11 cellular contexts compared by ENCODE assay signal in genomic region chr10:103054621-103055020, GRCh38.
DNase-seq lines count a peak whose midpoint lies in the region; ATAC-seq and TF ChIP-seq lines count a peak whose summit lies in the region.
"Had no signal": no experiment of that assay in that cellular context is flagged by ENCODE, and none has a peak within 500 bp of the region (broad histone marks: within the 10 kb centered on the region; RNA-seq: fewer than 3 reads in every experiment).

No MANE protein-coding gene starts in this region.

- in situ Hi-C loops in GM13977 (cut with MboI; ENCODE audit: low pct_unique_long_range_greater_than_20kb, low sequenced_read_pairs, unreplicated experiment) = loop anchor here (10.0 kb wide), 1 partner anchor 130 kb away; no protein-coding TSS in a partner anchor

- DNase-seq in T-helper 1 cell = no peak
- DNase-seq in WTC11 (ENCODE audit: low spot score) = no peak
- no peak for DNase-seq in fibroblast of lung (ENCODE audit: low read depth in 2 of 2)
- DNase-seq in stimulated activated naive B cell treated with anti-CD40 and anti-IgM and Interleukin-4, amounts not matched to agents 10 μg/mL and 1 μg/mL and 100 μg/mL, for 72 hours = no peak
- DNase-seq in mesenteric fat pad (ENCODE audit: low spot score) = no peak
- DNase-seq in HUDEP-2 (lab: John Stamatoyannopoulos, UW; ENCODE audit: unreplicated experiment in 76 of 76) = no peak
- no peak for DNase-seq in GM13977 (ENCODE audit: low spot score)
- DNase-seq: 8988T, SJCRH30 had no signal

- peak overlapping the region; percentile 80 for H3K27ac Mint-ChIP-seq in T-helper 1 cell treated with Interleukin-12 subunit alpha and Interleukin-12 subunit beta and Interleukin-4 antibody, amounts not matched to agents 30 μg/mL and 1 μg/mL, for 36 hours
- peak overlapping the region; percentile 39; the same call in 1 of the 2 replicates for H3K27ac Mint-ChIP-seq in WTC11
- H3K27ac Mint-ChIP-seq in stimulated activated naive B cell treated with anti-CD40 and anti-IgM and Interleukin-4, amounts not matched to agents 10 μg/mL and 1 μg/mL and 100 μg/mL, for 72 hours = no peak overlapping the region
- H3K27ac Mint-ChIP-seq: endodermal cell had no signal

- H3K4me3 ChIP-seq in fibroblast of lung (replicated peaks in 1 of 4; ENCODE audit: control extremely low read depth in 1 of 4, insufficient read depth in 1 of 4, low read depth in 3 of 4, low read length in 4 of 4) = peak overlapping the region in 2 of 4 experiments; percentile 1 to 53
- H3K4me3 ChIP-seq: SJCRH30 had no signal

- H3K9ac ChIP-seq in fibroblast of lung (ENCODE audit: insufficient read depth, low read length) = no peak overlapping the region

- H3K4me3 Mint-ChIP-seq in T-helper 1 cell treated with Interleukin-12 subunit alpha and Interleukin-12 subunit beta and Interleukin-4 antibody, amounts not matched to agents 30 μg/mL and 1 μg/mL, for 36 hours = peak overlapping the region; percentile 76
- H3K4me3 Mint-ChIP-seq in WTC11 = no peak overlapping the region
- peak overlapping the region; percentile 81 for H3K4me3 Mint-ChIP-seq in stimulated activated naive B cell treated with anti-CD40 and anti-IgM and Interleukin-4, amounts not matched to agents 10 μg/mL and 1 μg/mL and 100 μg/mL, for 72 hours
- H3K4me3 Mint-ChIP-seq: endodermal cell had no signal

- no peaks in the 10 kb centered on the region for H3K9me3 ChIP-seq in fibroblast of lung (ENCODE audit: control insufficient read depth, insufficient read depth, low read depth, low read length)
- H3K9me3 ChIP-seq: SJCRH30 had no signal

- no peaks in the 10 kb centered on the region for H4K20me1 ChIP-seq in fibroblast of lung (ENCODE audit: control insufficient read depth, extremely low read depth, insufficient read depth, low read length)

- H3K4me1 Mint-ChIP-seq in T-helper 1 cell treated with Interleukin-12 subunit alpha and Interleukin-12 subunit beta and Interleukin-4 antibody, amounts not matched to agents 30 μg/mL and 1 μg/mL, for 36 hours (ENCODE audit: low read depth) = peaks cover 16% of the 10 kb centered on the region
- peaks cover 8% of the 10 kb centered on the region for H3K4me1 Mint-ChIP-seq in WTC11
- H3K4me1 Mint-ChIP-seq in stimulated activated naive B cell treated with anti-CD40 and anti-IgM and Interleukin-4, amounts not matched to agents 10 μg/mL and 1 μg/mL and 100 μg/mL, for 72 hours = peaks cover 8 to 10% of the 10 kb centered on the region in 2 donors

- no peak overlapping the region for H3K27ac ChIP-seq in fibroblast of lung (ENCODE audit: insufficient read depth, low read length)
- H3K27ac ChIP-seq: SJCRH30 had no signal

- CTCF ChIA-PET in WTC11 (lab: Charles Lee) = interaction anchor here (0.9 to 1.9 kb wide), 3 partner anchors 137 to 219 kb away, joined by 3 to 5 read pairs (median 3); no protein-coding TSS in a partner anchor

- ATAC-seq in WTC11 = no peak
- no peak for ATAC-seq in stimulated activated naive B cell treated with anti-CD40 and anti-IgM and Interleukin-4, amounts not matched to agents 10 μg/mL and 1 μg/mL and 100 μg/mL, for 72 hours (replicated peaks)

- H3K79me2 ChIP-seq in fibroblast of lung (ENCODE audit: control insufficient read depth, insufficient read depth, low read length) = no peaks in the 10 kb centered on the region

- H3K36me3 Mint-ChIP-seq in T-helper 1 cell treated with Interleukin-12 subunit alpha and Interleukin-12 subunit beta and Interleukin-4 antibody, amounts not matched to agents 30 μg/mL and 1 μg/mL, for 36 hours (ENCODE audit: low read depth) = no peaks in the 10 kb centered on the region
- peaks cover 10% of the 10 kb centered on the region for H3K36me3 Mint-ChIP-seq in WTC11
- H3K36me3 Mint-ChIP-seq in stimulated activated naive B cell treated with anti-CD40 and anti-IgM and Interleukin-4, amounts not matched to agents 10 μg/mL and 1 μg/mL and 100 μg/mL, for 72 hours = peaks cover 8 to 23% of the 10 kb centered on the region in 2 donors

- H3K36me3 ChIP-seq in fibroblast of lung (ENCODE audit: control insufficient read depth, insufficient read depth, low read length) = no peaks in the 10 kb centered on the region
- H3K36me3 ChIP-seq: SJCRH30 had no signal

- POLR2A ChIA-PET in WTC11 (lab: Charles Lee) = no interaction called here

- no peaks in the 10 kb centered on the region for H3K27me3 Mint-ChIP-seq in T-helper 1 cell treated with Interleukin-12 subunit alpha and Interleukin-12 subunit beta and Interleukin-4 antibody, amounts not matched to agents 30 μg/mL and 1 μg/mL, for 36 hours (ENCODE audit: low read depth)
- H3K27me3 Mint-ChIP-seq in WTC11 (ENCODE audit: low read depth) = no peaks in the 10 kb centered on the region
- H3K27me3 Mint-ChIP-seq in stimulated activated naive B cell treated with anti-CD40 and anti-IgM and Interleukin-4, amounts not matched to agents 10 μg/mL and 1 μg/mL and 100 μg/mL, for 72 hours = no peaks in the 10 kb centered on the region

- TF ChIP-seq CTCF in WTC11 (IDR thresholded peaks at IDR 0.05) (no peak), fibroblast of lung (conservative IDR thresholded peaks at IDR 0.05 in 1 of 2, IDR thresholded peaks at IDR 0.05 in 1 of 2; ENCODE audit: low read depth in 1 of 2, low read length in 2 of 2) (no peak), GM13977 (IDR thresholded peaks at IDR 0.05; ENCODE audit: extremely low read depth, insufficient read depth, missing control alignments) (no peak)

- H3K9me3 Mint-ChIP-seq in T-helper 1 cell treated with Interleukin-12 subunit alpha and Interleukin-12 subunit beta and Interleukin-4 antibody, amounts not matched to agents 30 μg/mL and 1 μg/mL, for 36 hours = no peaks in the 10 kb centered on the region
- no peaks in the 10 kb centered on the region for H3K9me3 Mint-ChIP-seq in WTC11
- no peaks in the 10 kb centered on the region for H3K9me3 Mint-ChIP-seq in stimulated activated naive B cell treated with anti-CD40 and anti-IgM and Interleukin-4, amounts not matched to agents 10 μg/mL and 1 μg/mL and 100 μg/mL, for 72 hours
- H3K9me3 Mint-ChIP-seq: endodermal cell had no signal

- peaks cover 4% of the 10 kb centered on the region for H3K4me1 ChIP-seq in fibroblast of lung (ENCODE audit: control insufficient read depth, extremely low read depth, insufficient read depth, low read length)
- H3K4me1 ChIP-seq: SJCRH30 had no signal

- H3K4me2 ChIP-seq in fibroblast of lung (ENCODE audit: extremely low read depth, insufficient read depth, low read length) = peak overlapping the region; percentile 61

- H2AFZ ChIP-seq in fibroblast of lung (ENCODE audit: low read length) = no peak overlapping the region

- H3K27me3 ChIP-seq in fibroblast of lung (ENCODE audit: control insufficient read depth, insufficient read depth, low read length) = no peaks in the 10 kb centered on the region
- H3K27me3 ChIP-seq: SJCRH30 had no signal

TF ChIP-seq in WTC11, 78 proteins besides CTCF, POLR2A, EP300 and RAD21 (continues in another document):
- TF ChIP-seq SMAD4 (CRISPR knock-in tag; IDR thresholded peaks at IDR 0.05) (no peak), ZNF138 (CRISPR knock-in tag; conservative IDR thresholded peaks at IDR 0.05) (no peak), RELA (CRISPR knock-in tag; IDR thresholded peaks at IDR 0.05; ENCODE audit: borderline replicate concordance) (no peak), PRDM15 (CRISPR knock-in tag; IDR thresholded peaks at IDR 0.05) (no peak), AR (CRISPR knock-in tag; IDR thresholded peaks at IDR 0.05) (no peak), FOXP1 (CRISPR knock-in tag; IDR thresholded peaks at IDR 0.05; ENCODE audit: borderline replicate concordance) (no peak)
